ENCODE assay signal across 29 cellular contexts in genomic region chrX:91137881-91138280, GRCh38.
"Had no signal": no experiment of that assay in that cellular context is flagged by ENCODE, and none has a peak within 500 bp of the region (broad histone marks: within the 10 kb centered on the region; RNA-seq: fewer than 3 reads in every experiment).

No MANE protein-coding gene starts in this region.

- H3K4me3 Mint-ChIP-seq: immature natural killer cell; mesothelial cell of epicardium; naive B cell; natural killer cell; stimulated activated memory B cell treated with anti-CD40 and anti-IgM and Interleukin-4, amounts not matched to agents 10 μg/mL and 1 μg/mL and 100 μg/mL, for 72 hours; stimulated activated naive CD8-positive, alpha-beta T cell treated with anti-CD3 and anti-CD28 coated beads, Interleukin-15, amount 100 ng/mL, for 72 hours; type B pancreatic cell had no signal

- H3K27ac ChIP-seq: left ventricle myocardium inferior, pancreas, prostate gland, sigmoid colon, spleen, tibial nerve, uterus had no signal

- H3K9me3 Mint-ChIP-seq: stimulated activated naive CD8-positive, alpha-beta T cell treated with anti-CD3 and anti-CD28 coated beads, Interleukin-15, amount 100 ng/mL, for 72 hours had no signal

- H3K4me1 ChIP-seq: left ventricle myocardium inferior, pancreas, prostate gland, sigmoid colon, spleen, tibial nerve, uterus had no signal

- H3K4me3 ChIP-seq: left ventricle myocardium inferior, lung, pancreas, prostate gland, sigmoid colon, spleen, tibial nerve, uterus had no signal

- H3K36me3 Mint-ChIP-seq: immature natural killer cell; naive B cell; natural killer cell; stimulated activated memory B cell treated with anti-CD40 and anti-IgM and Interleukin-4, amounts not matched to agents 10 μg/mL and 1 μg/mL and 100 μg/mL, for 72 hours; type B pancreatic cell had no signal

- H3K27ac Mint-ChIP-seq: immature natural killer cell; mesothelial cell of epicardium; naive B cell; natural killer cell; stimulated activated memory B cell treated with anti-CD40 and anti-IgM and Interleukin-4, amounts not matched to agents 10 μg/mL and 1 μg/mL and 100 μg/mL, for 72 hours; stimulated activated naive CD8-positive, alpha-beta T cell treated with anti-CD3 and anti-CD28 coated beads, Interleukin-15, amount 100 ng/mL, for 72 hours; type B pancreatic cell had no signal

- ATAC-seq: left colon; natural killer cell; pancreas; right cardiac atrium; stimulated activated memory B cell treated with anti-CD40 and anti-IgM and Interleukin-4, amounts not matched to agents 10 μg/mL and 1 μg/mL and 100 μg/mL, for 72 hours; stimulated activated naive CD8-positive, alpha-beta T cell treated with anti-CD3 and anti-CD28 coated beads, Interleukin-15, amount 100 ng/mL, for 72 hours had no signal

- H3K9me3 ChIP-seq: left ventricle myocardium inferior, pancreas, prostate gland, sigmoid colon, tibial nerve, uterus had no signal

- DNase-seq: hypothalamus; immature natural killer cell; kidney; left colon; left ventricle myocardium inferior; mesendoderm; naive B cell; natural killer cell; pancreas; posterior cingulate gyrus; retina; right cardiac atrium; sigmoid colon; small intestine; spleen; stimulated activated CD4-positive, alpha-beta T cell treated with anti-CD3 and anti-CD28 coated beads, Interleukin-2, amount 100 ng/mL, for 48 hours; stimulated activated CD4-positive, alpha-beta T cell treated with anti-CD3 and anti-CD28 coated beads, Interleukin-4, amount 100 ng/mL, for 4 hours; stimulated activated CD8-positive, alpha-beta memory T cell treated with anti-CD3 and anti-CD28 coated beads, Interleukin-4, amount 100 ng/mL, for 48 hours; stimulated activated naive CD4-positive, alpha-beta T cell treated with Interleukin-2 at 50 U/mL for 16 hours; stimulated activated naive CD8-positive, alpha-beta T cell treated with anti-CD3 and anti-CD28 coated beads, Interleukin-15, amount 100 ng/mL, for 72 hours; substantia nigra; uterus had no signal

- H3K4me1 Mint-ChIP-seq: immature natural killer cell; mesothelial cell of epicardium; naive B cell; natural killer cell; stimulated activated memory B cell treated with anti-CD40 and anti-IgM and Interleukin-4, amounts not matched to agents 10 μg/mL and 1 μg/mL and 100 μg/mL, for 72 hours; stimulated activated naive CD8-positive, alpha-beta T cell treated with anti-CD3 and anti-CD28 coated beads, Interleukin-15, amount 100 ng/mL, for 72 hours had no signal

- FAIRE-seq: islet of Langerhans, pancreas had no signal

- H3K27me3 Mint-ChIP-seq: naive B cell; stimulated activated memory B cell treated with anti-CD40 and anti-IgM and Interleukin-4, amounts not matched to agents 10 μg/mL and 1 μg/mL and 100 μg/mL, for 72 hours; stimulated activated naive CD8-positive, alpha-beta T cell treated with anti-CD3 and anti-CD28 coated beads, Interleukin-15, amount 100 ng/mL, for 72 hours; type B pancreatic cell had no signal
